8 cellular contexts compared by ENCODE assay signal in the genomic region with DNA sequence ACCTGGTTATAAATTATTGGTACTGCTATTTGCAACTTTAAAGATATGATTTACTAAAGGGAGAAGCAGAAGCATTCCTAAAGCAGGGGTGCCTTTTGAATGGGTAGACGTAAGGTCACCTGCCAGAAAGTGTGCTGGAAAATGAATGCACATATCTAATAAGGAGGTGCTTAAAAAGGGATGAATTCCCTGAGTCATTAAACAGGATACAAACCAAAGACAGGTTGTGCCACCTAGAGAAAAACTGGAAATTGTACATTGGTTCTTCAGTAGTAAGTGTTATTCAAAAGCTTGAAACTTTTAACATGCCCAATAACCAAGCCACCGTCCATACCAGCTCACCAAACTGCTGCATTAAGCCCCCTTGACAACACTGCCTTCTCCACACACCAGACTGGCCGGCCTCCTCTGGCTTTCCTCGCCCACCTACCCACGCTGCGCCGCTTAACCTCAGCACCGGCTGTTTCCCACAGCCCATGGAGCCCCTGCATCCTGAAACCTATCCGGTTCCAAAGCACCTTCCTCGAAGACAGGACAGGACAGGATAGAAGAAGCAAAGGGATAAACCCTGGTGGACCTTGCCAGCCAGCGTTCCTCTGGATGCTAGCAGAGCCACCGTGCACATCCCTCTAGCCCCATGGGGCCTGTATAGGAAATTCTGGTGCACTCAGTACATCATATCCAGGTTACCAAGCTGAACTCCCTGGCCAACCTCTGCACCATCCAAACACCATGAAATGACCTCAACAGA.
A peak's percentile ranks its signal among the peaks of the same experiment; 100 is the strongest.
DNase-seq lines count a peak whose midpoint lies in the region; ATAC-seq and TF ChIP-seq lines count a peak whose summit lies in the region.

No MANE protein-coding gene starts in this region.

- H3K36me3 ChIP-seq in RWPE2 (ENCODE audit: low read depth) (no peaks in the 10 kb centered on the region), esophagus squamous epithelium (no peaks in the 10 kb centered on the region), tibial nerve (no peaks in the 10 kb centered on the region), psoas muscle (ENCODE audit: insufficient read depth in 1 of 2, low read depth in 1 of 2) (no peaks in the 10 kb centered on the region)

- no peak for TF ChIP-seq CTCF in HFFc6 (IDR thresholded peaks at IDR 0.05)
- peak; percentile 22 for TF ChIP-seq CTCF in RWPE2 (IDR thresholded peaks at IDR 0.05; ENCODE audit: poor library complexity, severe bottlenecking)
- peak in 1 of 6 experiments; percentile 38 for TF ChIP-seq CTCF in esophagus squamous epithelium (IDR thresholded peaks at IDR 0.05)
- TF ChIP-seq CTCF in tibial nerve (IDR thresholded peaks at IDR 0.05): no peak
- no peak for TF ChIP-seq CTCF in psoas muscle (IDR thresholded peaks at IDR 0.05)

- 16 to 34% methylated on average over 4 to 12 of the region's 12 CpGs for WGBS in esophagus squamous epithelium, 2 donors
- WGBS in tibial nerve, 2 donors: 36 to 41% methylated on average over 12 of the region's 12 CpGs
- 42 to 50% (median 44%) methylated on average over 12 of the region's 12 CpGs for WGBS in psoas muscle, 3 donors

- no peaks in the 10 kb centered on the region for H3K27me3 ChIP-seq in RWPE2 (ENCODE audit: insufficient read depth, poor library complexity, severe bottlenecking)
- peaks cover 0 to 26% (median 0%) of the 10 kb centered on the region in 4 donors for H3K27me3 ChIP-seq in esophagus squamous epithelium
- peaks cover 0 to 56% of the 10 kb centered on the region in 2 donors for H3K27me3 ChIP-seq in tibial nerve
- H3K27me3 ChIP-seq in psoas muscle (ENCODE audit: insufficient read depth in 3 of 3, low read length in 2 of 3): no peaks in the 10 kb centered on the region

- H3K27ac ChIP-seq in RWPE2 (ENCODE audit: poor library complexity, severe bottlenecking) (no peak overlapping the region), esophagus squamous epithelium (peak overlapping the region in 3 of 4 donors; percentile 94 to 96 (median 95)), tibial nerve (no peak overlapping the region), psoas muscle (no peak overlapping the region)

- DNase-seq in HFFc6: no peak
- no peak for DNase-seq in RWPE2 (ENCODE audit: low spot score)
- no peak for DNase-seq in esophagus squamous epithelium (lab: John Stamatoyannopoulos, UW)
- DNase-seq in renal cortical epithelial cell (ENCODE audit: low read depth): peak; percentile 52
- DNase-seq in tibial nerve (ENCODE audit: low spot score in 2 of 2): no peak
- DNase-seq in HT-29 (ENCODE audit: low spot score): no peak
- DNase-seq in psoas muscle: no peak

- TF ChIP-seq POLR2A in esophagus squamous epithelium (IDR thresholded peaks at IDR 0.05): no peak
- TF ChIP-seq POLR2A in tibial nerve (IDR thresholded peaks at IDR 0.05): no peak

- H3K27ac Mint-ChIP-seq in HFFc6: no peak overlapping the region

- H3K4me3 ChIP-seq in RWPE2 (ENCODE audit: severe bottlenecking): peak overlapping the region; percentile 81
- H3K4me3 ChIP-seq in esophagus squamous epithelium: peak overlapping the region; percentile 70 to 86 (median 81)
- H3K4me3 ChIP-seq in tibial nerve: no peak overlapping the region
- H3K4me3 ChIP-seq in psoas muscle: no peak overlapping the region

- H3K4me1 ChIP-seq in RWPE2 (ENCODE audit: insufficient read depth, poor library complexity, severe bottlenecking): peaks cover 4% of the 10 kb centered on the region
- peaks cover 10 to 34% (median 14%) of the 10 kb centered on the region in 3 donors for H3K4me1 ChIP-seq in esophagus squamous epithelium
- H3K4me1 ChIP-seq in tibial nerve: peaks cover 0 to 20% (median 6%) of the 10 kb centered on the region in 4 donors
- no peaks in the 10 kb centered on the region for H3K4me1 ChIP-seq in psoas muscle

- no peaks in the 10 kb centered on the region for H3K9me3 ChIP-seq in RWPE2 (ENCODE audit: severe bottlenecking)
- no peaks in the 10 kb centered on the region for H3K9me3 ChIP-seq in esophagus squamous epithelium
- no peaks in the 10 kb centered on the region for H3K9me3 ChIP-seq in tibial nerve
- H3K9me3 ChIP-seq in psoas muscle: no peaks in the 10 kb centered on the region

- H3K27me3 Mint-ChIP-seq in HFFc6 (ENCODE audit: insufficient read depth): peaks cover 19% of the 10 kb centered on the region

- H3K4me3 Mint-ChIP-seq in HFFc6: peak overlapping the region; percentile 61; the same call in 1 of the 2 replicates

- H3K36me3 Mint-ChIP-seq in HFFc6 (ENCODE audit: low read depth): no peaks in the 10 kb centered on the region

- ATAC-seq in RWPE2 (ENCODE audit: low read depth) (0 out of 3 replicates have a peak, but pooled peaks have one; percentile 5), HG02642 (IDR thresholded peaks at IDR 0.05; ENCODE audit: poor library complexity, unreplicated experiment) (no peak), psoas muscle (no peak)

- no peak for TF ChIP-seq EP300 in tibial nerve (IDR thresholded peaks at IDR 0.05)

- peaks cover 17% of the 10 kb centered on the region for H3K4me1 Mint-ChIP-seq in HFFc6 (ENCODE audit: low read depth)

- H3K9me3 Mint-ChIP-seq in HFFc6: no peaks in the 10 kb centered on the region

- intact Hi-C loops in esophagus squamous epithelium (cut with DNase I) (no loop called here), psoas muscle (cut with DNase I) (no loop called here)

Comparison
In these comparisons a context has a peak if more than half of its experiments do, and no peak if none do; other contexts are left out.
1. H3K27ac ChIP-seq: peak in esophagus squamous epithelium (3 of 4); none in RWPE2 (single experiment), tibial nerve (0 of 4) and psoas muscle (single experiment).
2. H3K4me3 ChIP-seq: peak in RWPE2 (single experiment) and esophagus squamous epithelium (4 of 4); none in tibial nerve (0 of 4) and psoas muscle (single experiment).